In the genomic region with DNA sequence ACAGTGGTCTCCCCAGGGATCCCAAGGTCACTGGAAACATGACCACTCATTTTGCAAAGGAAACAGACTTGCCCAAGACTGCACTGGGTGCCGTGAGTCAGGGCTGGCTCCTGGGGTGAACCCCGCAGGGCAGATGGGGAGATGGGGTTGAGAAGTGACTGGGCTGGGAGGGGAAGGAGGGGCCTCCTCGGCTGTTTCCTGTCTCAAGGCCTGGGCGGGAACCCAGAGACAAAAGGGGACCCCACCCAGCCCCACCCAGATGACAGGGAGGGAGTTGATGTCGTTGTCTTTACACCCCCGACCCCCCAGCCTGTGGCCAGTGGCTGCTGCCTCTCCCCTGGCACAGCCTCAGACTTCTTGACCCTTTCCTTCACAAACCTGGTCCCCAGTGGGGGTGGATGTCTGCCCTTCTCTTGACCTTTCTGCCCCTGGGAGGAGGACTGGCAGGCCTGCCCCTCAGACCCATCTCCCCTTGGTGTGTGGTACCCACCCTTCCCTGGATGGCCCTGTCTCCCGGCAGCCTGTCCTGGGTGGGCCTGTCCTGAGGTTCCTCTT, we compare ENCODE assay signal across 9 cellular contexts. TPM values are rescaled to one million over a fixed set of nuclear protein-coding genes. Genes with fewer than 3 reads are reported as not detected.
DNase-seq lines count a peak whose midpoint lies in the region; ATAC-seq and TF ChIP-seq lines count a peak whose summit lies in the region.
"Had no signal": no experiment of that assay in that cellular context is flagged by ENCODE, and none has a peak within 500 bp of the region (broad histone marks: within the 10 kb centered on the region; RNA-seq: fewer than 3 reads in every experiment).

No MANE protein-coding gene starts in this region.

- no peaks in the 10 kb centered on the region for H3K36me3 ChIP-seq in colonic mucosa

- H3K4me3 ChIP-seq in colonic mucosa = peak overlapping the region; percentile 21
- H3K4me3 ChIP-seq: SK-N-MC had no signal

- H3K27me3 ChIP-seq in colonic mucosa = no peaks in the 10 kb centered on the region

- ATAC-seq in activated CD4-positive, CD25-positive, alpha-beta regulatory T cell treated with anti-CD3 and anti-CD28 coated beads, Interleukin-2, amount 50 U/mL, for 24 hours = peak; percentile 58 to 60
- ATAC-seq in GM19324 (IDR thresholded peaks at IDR 0.05; ENCODE audit: low FRiP score, unreplicated experiment) = no peak
- no peak for ATAC-seq in GM21619 (IDR thresholded peaks at IDR 0.05; ENCODE audit: unreplicated experiment)

- peak; percentile 62 for TF ChIP-seq POLR2A in GM19099 (IDR thresholded peaks at IDR 0.05; ENCODE audit: extremely low read depth, insufficient read length, low read depth)

- peak overlapping the region in 1 of 2 donors; percentile 46 for H3K9ac ChIP-seq in colonic mucosa (ENCODE audit: low read depth in 2 of 2, low read length in 2 of 2)

- no peaks in the 10 kb centered on the region for H3K9me3 ChIP-seq in colonic mucosa

- no peak for TF ChIP-seq CTCF in colonic mucosa (IDR thresholded peaks at IDR 0.05)

- intact Hi-C loops in colonic mucosa (cut with DNase I) = loop anchor here (5.0 kb wide), 1 partner anchor 160 kb away; no protein-coding TSS in a partner anchor

- H3K27ac ChIP-seq in colonic mucosa = peak overlapping the region; percentile 10
- H3K27ac ChIP-seq: SK-N-MC had no signal

- DNase-seq in colonic mucosa (no peak), putamen (ENCODE audit: low spot score) (no peak), OCI-M2 (lab: John Stamatoyannopoulos, UW; ENCODE audit: unreplicated experiment) (no peak)
- peak; percentile 89 for DNase-seq in stimulated activated CD8-positive, alpha-beta memory T cell treated with anti-CD3 and anti-CD28 coated beads, Interleukin-4, amount 100 ng/mL, for 48 hours

- H3K4me1 ChIP-seq in colonic mucosa = no peaks in the 10 kb centered on the region

RNA-seq across cellular contexts. Expression of a gene that starts 1.4 kb away (rescaled TPM):
- 1 to 10 TPM; 2.1 to 3.6 TPM for total RNA-seq in colonic mucosa

RNA-seq across cellular contexts. Expression of a gene that starts 22.6 kb away (rescaled TPM):
- 10 to 100 TPM; 34.8 to 38.0 TPM for total RNA-seq in colonic mucosa

Comparison
In these comparisons a context has a peak if more than half of its experiments do, and no peak if none do; other contexts are left out.
1. ATAC-seq: peak in activated CD4-positive, CD25-positive, alpha-beta regulatory T cell treated with anti-CD3 and anti-CD28 coated beads, Interleukin-2, amount 50 U/mL, for 24 hours (2 of 2); none in GM19324 (single experiment) and GM21619 (single experiment).